Comparison of ENCODE assay signal across 18 cellular contexts in the genomic region with DNA sequence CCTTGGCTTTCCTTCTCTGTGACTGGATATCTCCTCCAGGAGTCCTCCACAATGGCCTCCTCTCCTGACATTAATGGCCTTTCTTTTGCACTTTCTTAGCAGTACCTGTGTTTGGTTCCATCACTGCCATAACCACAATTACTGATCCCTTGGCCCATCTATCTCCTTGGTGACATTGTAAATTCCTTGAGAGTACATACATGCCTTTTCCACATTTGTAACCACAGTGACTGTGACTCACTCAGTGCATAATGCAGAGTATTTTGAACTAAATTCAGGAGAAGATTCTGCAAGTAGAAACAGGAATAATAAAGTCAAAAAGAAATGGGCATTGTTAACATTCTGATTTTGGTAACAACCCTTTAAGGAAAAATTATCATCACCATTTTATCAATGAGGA.
DNase-seq lines count a peak whose midpoint lies in the region; ATAC-seq and TF ChIP-seq lines count a peak whose summit lies in the region.
"Had no signal": no experiment of that assay in that cellular context is flagged by ENCODE, and none has a peak within 500 bp of the region (broad histone marks: within the 10 kb centered on the region; RNA-seq: fewer than 3 reads in every experiment).

No MANE protein-coding gene starts in this region.

- DNase-seq in ACHN (peak; percentile 1), HS-5 (ENCODE audit: low read depth) (peak; percentile 38), brain microvascular endothelial cell (peak; percentile 72), hepatic stellate cell (ENCODE audit: low spot score) (peak; percentile 15), CD14-positive monocyte (ENCODE audit: low spot score) (no peak), CD1c-positive myeloid dendritic cell (ENCODE audit: extremely low spot score) (no peak)
- DNase-seq: activated effector memory CD4-positive, alpha-beta T cell treated with Interleukin-2 at 50 U/mL for 16 hours; body of pancreas; DMS 273 treated with DMSO at 0.1 percent for 48 hours; endodermal cell; lower lobe of right lung; NCI-H1105; NCI-H510A treated with DMSO at 0.1 percent for 48 hours; T-helper 9 cell had no signal

- H3K4me3 ChIP-seq in brain microvascular endothelial cell (ENCODE audit: low read depth, low read length) = no peak overlapping the region
- H3K4me3 ChIP-seq: A549, body of pancreas, lower lobe of right lung, suprapubic skin had no signal

- intact Hi-C loops in CD14-positive monocyte (cut with micrococcal nuclease) = no loop called here

- no peaks in the 10 kb centered on the region for H3K36me3 Mint-ChIP-seq in CD14-positive monocyte

- H3K27me3 Mint-ChIP-seq in CD14-positive monocyte (ENCODE audit: low read depth in 3 of 3) = peaks cover 0 to 5% (median 2%) of the 10 kb centered on the region in 3 donors

- no peak overlapping the region for H3K27ac ChIP-seq in brain microvascular endothelial cell
- H3K27ac ChIP-seq: A549, body of pancreas, lower lobe of right lung, suprapubic skin had no signal

- H3K9me3 Mint-ChIP-seq in CD14-positive monocyte = peaks cover 0 to 4% (median 0%) of the 10 kb centered on the region in 7 donors
- H3K9me3 Mint-ChIP-seq: endodermal cell had no signal

- H3K36me3 ChIP-seq in brain microvascular endothelial cell (replicated peaks) = no peaks in the 10 kb centered on the region
- H3K36me3 ChIP-seq: lower lobe of right lung, suprapubic skin had no signal

- no peaks in the 10 kb centered on the region for H3K27me3 ChIP-seq in brain microvascular endothelial cell (replicated peaks)
- H3K27me3 ChIP-seq: body of pancreas, suprapubic skin had no signal

- H3K4me3 Mint-ChIP-seq in CD14-positive monocyte = no peak overlapping the region
- H3K4me3 Mint-ChIP-seq: endodermal cell had no signal

- no peak overlapping the region for H3K27ac Mint-ChIP-seq in CD14-positive monocyte
- H3K27ac Mint-ChIP-seq: endodermal cell had no signal

- in situ Hi-C loops in ACHN (cut with HindIII; ENCODE audit: low pct_ligation_motif_present, low pct_unique_long_range_greater_than_20kb, low sequenced_read_pairs) = no loop called here
- in situ Hi-C loops in brain microvascular endothelial cell (cut with HindIII; ENCODE audit: low pct_ligation_motif_present, low sequenced_read_pairs) = no loop called here

- no peak for ATAC-seq in HG03460 (IDR thresholded peaks at IDR 0.05; ENCODE audit: unreplicated experiment)
- ATAC-seq in HG02588 (IDR thresholded peaks at IDR 0.05; ENCODE audit: unreplicated experiment) = no peak
- ATAC-seq: A549, body of pancreas, lower lobe of right lung had no signal

- no peaks in the 10 kb centered on the region for H3K4me1 Mint-ChIP-seq in CD14-positive monocyte

- TF ChIP-seq CTCF in brain microvascular endothelial cell (IDR thresholded peaks at IDR 0.05; ENCODE audit: low read depth, low read length, missing control alignments) = no peak
- no peak for TF ChIP-seq CTCF in CD14-positive monocyte (IDR thresholded peaks at IDR 0.05)

Comparison
In these comparisons a context has a peak if more than half of its experiments do, and no peak if none do; other contexts are left out.
1. DNase-seq: peak in ACHN (single experiment), HS-5 (single experiment), brain microvascular endothelial cell (single experiment) and hepatic stellate cell (single experiment); none in CD14-positive monocyte (single experiment) and CD1c-positive myeloid dendritic cell (single experiment).